15 cellular contexts compared by ENCODE assay signal in the genomic region with DNA sequence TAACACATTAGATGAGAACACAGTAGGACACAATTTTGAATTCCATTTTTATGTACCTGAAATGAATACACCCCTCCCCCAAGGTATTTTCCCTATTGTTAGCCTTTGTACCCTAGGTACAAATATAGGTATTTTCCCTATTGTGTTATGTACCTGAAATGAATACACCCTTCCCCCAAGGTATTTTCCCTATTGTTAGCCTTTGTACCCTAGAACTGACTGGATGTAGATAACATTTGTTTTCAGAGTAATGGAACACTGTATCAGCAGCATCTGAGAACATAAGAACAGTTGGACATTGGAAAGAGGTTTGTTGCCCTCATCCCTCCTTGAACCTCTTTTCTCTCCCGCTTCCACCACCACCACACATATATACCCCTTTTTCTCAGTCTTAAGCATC.
"Had no signal": no experiment of that assay in that cellular context is flagged by ENCODE, and none has a peak within 500 bp of the region (broad histone marks: within the 10 kb centered on the region; RNA-seq: fewer than 3 reads in every experiment).

No MANE protein-coding gene starts in this region.

- H3K9me3 ChIP-seq: colonic mucosa, left ventricle myocardium inferior had no signal

- H3K9me3 Mint-ChIP-seq: type B pancreatic cell had no signal

- H3K4me1 ChIP-seq: colonic mucosa, foreskin keratinocyte, left ventricle myocardium inferior, parathyroid adenoma had no signal

- DNase-seq: activated CD4-positive, alpha-beta T cell treated with anti-CD3 and anti-CD28 coated beads, Interleukin-2, amount 50 U/mL, for 1 hour; activated gamma-delta T cell; activated naive CD8-positive, alpha-beta T cell treated with anti-CD3 and anti-CD28 coated beads, Interleukin-2, amount 10 ng/mL, durations not matched to agents 7 days and 5 days; activated T-cell treated with anti-CD3 and anti-CD28 coated beads, Interleukin-2, amount 50 U/mL, for 1 hour; colonic mucosa; foreskin keratinocyte; head of caudate nucleus; islet precursor cell; left ventricle myocardium inferior; mesenchymal stem cell; stimulated activated CD4-positive, alpha-beta T cell treated with anti-CD3 and anti-CD28 coated beads, Interleukin-15, amount 100 ng/mL, for 24 hours; stimulated activated CD4-positive, alpha-beta T cell treated with anti-CD3 and anti-CD28 coated beads, Interleukin-4, amount 100 ng/mL, for 24 hours; T-helper 17 cell had no signal

- H3K27ac Mint-ChIP-seq: activated naive CD8-positive, alpha-beta T cell treated with anti-CD3 and anti-CD28 coated beads, Interleukin-2, amount 10 ng/mL, durations not matched to agents 7 days and 5 days; T-helper 17 cell; type B pancreatic cell had no signal

- H3K4me1 Mint-ChIP-seq: activated naive CD8-positive, alpha-beta T cell treated with anti-CD3 and anti-CD28 coated beads, Interleukin-2, amount 10 ng/mL, durations not matched to agents 7 days and 5 days had no signal

- H3K36me3 ChIP-seq: colonic mucosa had no signal

- ATAC-seq: foreskin keratinocyte, T-helper 17 cell had no signal

- H3K4me3 Mint-ChIP-seq: activated naive CD8-positive, alpha-beta T cell treated with anti-CD3 and anti-CD28 coated beads, Interleukin-2, amount 10 ng/mL, durations not matched to agents 7 days and 5 days; T-helper 17 cell; type B pancreatic cell had no signal

- H3K27ac ChIP-seq: colonic mucosa, foreskin keratinocyte, left ventricle myocardium inferior, parathyroid adenoma had no signal

- H3K27me3 ChIP-seq: colonic mucosa, foreskin keratinocyte had no signal

- H3K4me3 ChIP-seq: colonic mucosa, left ventricle myocardium inferior had no signal

- H3K27me3 Mint-ChIP-seq: activated naive CD8-positive, alpha-beta T cell treated with anti-CD3 and anti-CD28 coated beads, Interleukin-2, amount 10 ng/mL, durations not matched to agents 7 days and 5 days; T-helper 17 cell; type B pancreatic cell had no signal
